13 cellular contexts compared by ENCODE assay signal in genomic region chr20:31811198-31811597, GRCh38. TPM values are rescaled to one million over a fixed set of nuclear protein-coding genes. Genes with fewer than 3 reads are reported as not detected.
"Had no signal": no experiment of that assay in that cellular context is flagged by ENCODE, and none has a peak within 500 bp of the region (broad histone marks: within the 10 kb centered on the region; RNA-seq: fewer than 3 reads in every experiment).

No MANE protein-coding gene starts in this region.

- H3K9me3 ChIP-seq: breast epithelium, stomach, vagina had no signal

- H3K27ac ChIP-seq: breast epithelium, stomach, vagina had no signal

- H3K27me3 ChIP-seq: breast epithelium, stomach, vagina had no signal

- H3K36me3 ChIP-seq: breast epithelium, stomach, vagina had no signal

- DNase-seq: activated CD4-positive, alpha-beta T cell treated with anti-CD3 and anti-CD28 coated beads, Interleukin-2, amount 50 U/mL, for 1 hour; activated T-cell treated with anti-CD3 and anti-CD28 coated beads, Interleukin-2, amount 50 U/mL, for 1 hour; amniotic stem cell; naive thymus-derived CD4-positive, alpha-beta T cell; stomach; SW 1271 had no signal

- H3K4me3 ChIP-seq: breast epithelium, lung, stomach, vagina had no signal

- H3K4me1 ChIP-seq: breast epithelium, stomach, vagina had no signal

RNA-seq across cellular contexts. Expression of gene MYLK2, which starts 8.0 kb away (rescaled TPM):
- total RNA-seq: breast epithelium, vagina had no signal
- polyA plus RNA-seq: fibroblast of lung; naive thymus-derived CD4-positive, alpha-beta T cell had no signal

RNA-seq across cellular contexts. Expression of gene FOXS1, which starts 34.2 kb away (rescaled TPM):
- total RNA-seq: activated naive CD4-positive, alpha-beta T cell treated with anti-CD3 and anti-CD28 coated beads, Interleukin-2, amount 50 U/mL, for 72 hours; naive thymus-derived CD4-positive, alpha-beta T cell; pulmonary artery endothelial cell; vagina had no signal
- polyA plus RNA-seq: fibroblast of lung; naive thymus-derived CD4-positive, alpha-beta T cell had no signal

RNA-seq across cellular contexts. Expression of gene DUSP15, which starts 59.1 kb away (rescaled TPM):
- total RNA-seq: activated naive CD4-positive, alpha-beta T cell treated with anti-CD3 and anti-CD28 coated beads, Interleukin-2, amount 50 U/mL, for 72 hours; fibroblast of lung; naive thymus-derived CD4-positive, alpha-beta T cell; pulmonary artery endothelial cell had no signal
- polyA plus RNA-seq: naive thymus-derived CD4-positive, alpha-beta T cell had no signal

RNA-seq across cellular contexts. Expression of gene TTLL9, which starts 59.2 kb away (rescaled TPM):
- total RNA-seq: activated naive CD4-positive, alpha-beta T cell treated with anti-CD3 and anti-CD28 coated beads, Interleukin-2, amount 50 U/mL, for 72 hours; fibroblast of lung; kidney epithelial cell; naive thymus-derived CD4-positive, alpha-beta T cell; vagina had no signal
- polyA plus RNA-seq: naive thymus-derived CD4-positive, alpha-beta T cell had no signal
